In the genomic region with DNA sequence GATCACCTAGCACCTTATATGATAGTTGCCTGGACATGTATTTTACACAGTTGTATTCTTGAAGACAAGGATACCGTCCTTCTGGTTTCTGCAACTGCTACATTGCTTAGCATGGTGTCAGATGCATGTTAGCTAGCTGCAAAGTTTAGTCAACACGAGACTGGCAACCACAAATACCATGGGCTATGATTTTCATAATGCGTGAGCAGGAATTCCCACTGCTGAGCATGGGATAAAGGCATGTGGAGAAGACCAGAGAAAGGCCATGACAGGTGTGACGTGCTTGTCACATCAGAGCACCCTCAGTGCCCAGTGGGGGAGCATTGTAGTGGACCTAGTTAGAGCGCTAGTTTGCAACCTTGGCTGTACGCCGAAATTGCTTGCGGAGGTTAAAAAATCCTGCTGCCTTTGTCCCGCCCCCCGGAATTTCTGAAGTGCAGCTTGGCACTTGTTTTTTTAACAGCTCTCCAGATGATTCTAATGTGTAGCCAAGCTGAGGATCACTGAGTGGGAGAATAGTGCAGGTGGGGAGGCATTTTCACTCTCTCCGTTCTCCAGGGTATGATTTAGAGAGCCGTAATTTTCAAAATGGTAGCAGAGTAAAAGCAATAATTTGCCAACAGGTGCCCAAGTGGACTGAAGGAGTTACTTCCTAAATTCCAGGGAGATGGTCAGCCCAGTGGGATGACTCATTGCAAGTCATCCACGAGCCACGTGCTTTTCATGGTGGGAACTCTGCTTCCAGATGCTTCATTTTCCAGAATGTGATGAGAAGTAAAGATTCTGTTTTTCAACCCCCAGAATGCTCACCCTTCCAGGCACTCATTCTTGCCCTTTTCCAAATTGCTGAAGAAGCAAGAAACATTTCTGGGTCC, we compare ENCODE assay signal across 1 cellular context.
TF ChIP-seq lines count a peak whose summit lies in the region.

No MANE protein-coding gene starts in this region.

TF ChIP-seq in HepG2, 621 proteins besides CTCF, POLR2A, EP300 and RAD21 (continued from another document):
- TF ChIP-seq, protein P1, sequence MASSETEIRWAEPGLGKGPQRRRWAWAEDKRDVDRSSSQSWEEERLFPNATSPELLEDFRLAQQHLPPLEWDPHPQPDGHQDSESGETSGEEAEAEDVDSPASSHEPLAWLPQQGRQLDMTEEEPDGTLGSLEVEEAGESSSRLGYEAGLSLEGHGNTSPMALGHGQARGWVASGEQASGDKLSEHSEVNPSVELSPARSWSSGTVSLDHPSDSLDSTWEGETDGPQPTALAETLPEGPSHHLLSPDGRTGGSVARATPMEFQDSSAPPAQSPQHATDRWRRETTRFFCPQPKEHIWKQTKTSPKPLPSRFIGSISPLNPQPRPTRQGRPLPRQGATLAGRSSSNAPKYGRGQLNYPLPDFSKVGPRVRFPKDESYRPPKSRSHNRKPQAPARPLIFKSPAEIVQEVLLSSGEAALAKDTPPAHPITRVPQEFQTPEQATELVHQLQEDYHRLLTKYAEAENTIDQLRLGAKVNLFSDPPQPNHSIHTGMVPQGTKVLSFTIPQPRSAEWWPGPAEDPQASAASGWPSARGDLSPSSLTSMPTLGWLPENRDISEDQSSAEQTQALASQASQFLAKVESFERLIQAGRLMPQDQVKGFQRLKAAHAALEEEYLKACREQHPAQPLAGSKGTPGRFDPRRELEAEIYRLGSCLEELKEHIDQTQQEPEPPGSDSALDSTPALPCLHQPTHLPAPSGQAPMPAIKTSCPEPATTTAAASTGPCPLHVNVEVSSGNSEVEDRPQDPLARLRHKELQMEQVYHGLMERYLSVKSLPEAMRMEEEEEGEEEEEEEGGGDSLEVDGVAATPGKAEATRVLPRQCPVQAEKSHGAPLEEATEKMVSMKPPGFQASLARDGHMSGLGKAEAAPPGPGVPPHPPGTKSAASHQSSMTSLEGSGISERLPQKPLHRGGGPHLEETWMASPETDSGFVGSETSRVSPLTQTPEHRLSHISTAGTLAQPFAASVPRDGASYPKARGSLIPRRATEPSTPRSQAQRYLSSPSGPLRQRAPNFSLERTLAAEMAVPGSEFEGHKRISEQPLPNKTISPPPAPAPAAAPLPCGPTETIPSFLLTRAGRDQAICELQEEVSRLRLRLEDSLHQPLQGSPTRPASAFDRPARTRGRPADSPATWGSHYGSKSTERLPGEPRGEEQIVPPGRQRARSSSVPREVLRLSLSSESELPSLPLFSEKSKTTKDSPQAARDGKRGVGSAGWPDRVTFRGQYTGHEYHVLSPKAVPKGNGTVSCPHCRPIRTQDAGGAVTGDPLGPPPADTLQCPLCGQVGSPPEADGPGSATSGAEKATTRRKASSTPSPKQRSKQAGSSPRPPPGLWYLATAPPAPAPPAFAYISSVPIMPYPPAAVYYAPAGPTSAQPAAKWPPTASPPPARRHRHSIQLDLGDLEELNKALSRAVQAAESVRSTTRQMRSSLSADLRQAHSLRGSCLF (CRISPR knock-in tag; IDR thresholded peaks at IDR 0.05; ENCODE audit: borderline replicate concordance) = no peak
- TF ChIP-seq, protein P2, sequence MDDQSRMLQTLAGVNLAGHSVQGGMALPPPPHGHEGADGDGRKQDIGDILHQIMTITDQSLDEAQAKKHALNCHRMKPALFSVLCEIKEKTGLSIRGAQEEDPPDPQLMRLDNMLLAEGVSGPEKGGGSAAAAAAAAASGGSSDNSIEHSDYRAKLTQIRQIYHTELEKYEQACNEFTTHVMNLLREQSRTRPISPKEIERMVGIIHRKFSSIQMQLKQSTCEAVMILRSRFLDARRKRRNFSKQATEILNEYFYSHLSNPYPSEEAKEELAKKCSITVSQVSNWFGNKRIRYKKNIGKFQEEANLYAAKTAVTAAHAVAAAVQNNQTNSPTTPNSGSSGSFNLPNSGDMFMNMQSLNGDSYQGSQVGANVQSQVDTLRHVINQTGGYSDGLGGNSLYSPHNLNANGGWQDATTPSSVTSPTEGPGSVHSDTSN (CRISPR knock-in tag; IDR thresholded peaks at IDR 0.05; ENCODE audit: borderline replicate concordance) = no peak
- TF ChIP-seq, protein P3, sequence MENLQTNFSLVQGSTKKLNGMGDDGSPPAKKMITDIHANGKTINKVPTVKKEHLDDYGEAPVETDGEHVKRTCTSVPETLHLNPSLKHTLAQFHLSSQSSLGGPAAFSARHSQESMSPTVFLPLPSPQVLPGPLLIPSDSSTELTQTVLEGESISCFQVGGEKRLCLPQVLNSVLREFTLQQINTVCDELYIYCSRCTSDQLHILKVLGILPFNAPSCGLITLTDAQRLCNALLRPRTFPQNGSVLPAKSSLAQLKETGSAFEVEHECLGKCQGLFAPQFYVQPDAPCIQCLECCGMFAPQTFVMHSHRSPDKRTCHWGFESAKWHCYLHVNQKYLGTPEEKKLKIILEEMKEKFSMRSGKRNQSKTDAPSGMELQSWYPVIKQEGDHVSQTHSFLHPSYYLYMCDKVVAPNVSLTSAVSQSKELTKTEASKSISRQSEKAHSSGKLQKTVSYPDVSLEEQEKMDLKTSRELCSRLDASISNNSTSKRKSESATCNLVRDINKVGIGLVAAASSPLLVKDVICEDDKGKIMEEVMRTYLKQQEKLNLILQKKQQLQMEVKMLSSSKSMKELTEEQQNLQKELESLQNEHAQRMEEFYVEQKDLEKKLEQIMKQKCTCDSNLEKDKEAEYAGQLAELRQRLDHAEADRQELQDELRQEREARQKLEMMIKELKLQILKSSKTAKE (CRISPR knock-in tag; IDR thresholded peaks at IDR 0.05; ENCODE audit: borderline replicate concordance) = no peak
- TF ChIP-seq, protein P4, sequence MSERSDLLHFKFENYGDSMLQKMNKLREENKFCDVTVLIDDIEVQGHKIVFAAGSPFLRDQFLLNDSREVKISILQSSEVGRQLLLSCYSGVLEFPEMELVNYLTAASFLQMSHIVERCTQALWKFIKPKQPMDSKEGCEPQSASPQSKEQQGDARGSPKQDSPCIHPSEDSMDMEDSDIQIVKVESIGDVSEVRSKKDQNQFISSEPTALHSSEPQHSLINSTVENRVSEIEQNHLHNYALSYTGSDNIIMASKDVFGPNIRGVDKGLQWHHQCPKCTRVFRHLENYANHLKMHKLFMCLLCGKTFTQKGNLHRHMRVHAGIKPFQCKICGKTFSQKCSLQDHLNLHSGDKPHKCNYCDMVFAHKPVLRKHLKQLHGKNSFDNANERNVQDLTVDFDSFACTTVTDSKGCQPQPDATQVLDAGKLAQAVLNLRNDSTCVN (CRISPR knock-in tag; IDR thresholded peaks at IDR 0.05; ENCODE audit: borderline replicate concordance) = no peak
- TF ChIP-seq ZNF83 (CRISPR knock-in tag; IDR thresholded peaks at IDR 0.05; ENCODE audit: borderline replicate concordance) = no peak
